In the genomic region with DNA sequence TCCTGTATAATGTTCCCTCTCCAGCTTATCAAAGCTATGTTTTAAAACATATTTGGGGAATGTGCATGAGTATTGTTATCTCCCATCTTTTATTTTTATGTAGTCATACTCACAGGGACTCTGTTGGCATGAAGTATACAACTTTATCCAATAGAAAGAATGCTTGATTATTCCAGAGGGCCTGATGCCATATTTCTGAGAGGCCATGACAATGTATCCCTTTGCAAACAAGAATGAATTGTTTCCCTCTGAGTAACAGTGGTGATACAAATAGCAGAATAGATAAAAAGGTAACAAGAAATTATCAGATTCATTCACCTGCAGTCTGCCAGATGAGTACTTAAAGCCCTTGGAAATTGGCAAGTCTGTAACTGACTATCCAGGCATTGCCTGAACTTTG, we compare ENCODE assay signal across 21 cellular contexts.
A peak's percentile ranks its signal among the peaks of the same experiment; 100 is the strongest.
DNase-seq lines count a peak whose midpoint lies in the region; ATAC-seq, FAIRE-seq and TF ChIP-seq lines count a peak whose summit lies in the region.
"Had no signal": no experiment of that assay in that cellular context is flagged by ENCODE, and none has a peak within 500 bp of the region (broad histone marks: within the 10 kb centered on the region; RNA-seq: fewer than 3 reads in every experiment).

No MANE protein-coding gene starts in this region.

- intact Hi-C loops in PC-3 (cut with micrococcal nuclease) (loop anchor here (5.0 kb wide), 3 partner anchors 118 to 262 kb away; no protein-coding TSS in a partner anchor), testis (cut with DNase I; ENCODE audit: low total_unique reads) (no loop called here)
- intact Hi-C loops in CD4-positive, alpha-beta T cell (cut with DNase I, micrococcal nuclease): no loop called here

- no peaks in the 10 kb centered on the region for H3K36me3 ChIP-seq in PC-3 (ENCODE audit: low read depth, low read length)
- no peaks in the 10 kb centered on the region for H3K36me3 ChIP-seq in testis (ENCODE audit: low read depth, missing control alignments)
- H3K36me3 ChIP-seq: BLaER1 had no signal

- H3K9me3 ChIP-seq in PC-3 (ENCODE audit: low read length) (no peaks in the 10 kb centered on the region), testis (no peaks in the 10 kb centered on the region)
- H3K9me3 ChIP-seq in CD4-positive, alpha-beta T cell (ENCODE audit: control insufficient read depth, low read length): no peaks in the 10 kb centered on the region

- no peak overlapping the region for H3K27ac Mint-ChIP-seq in CD4-positive, alpha-beta T cell
- H3K27ac Mint-ChIP-seq: B cell; CD4-positive, CD25-positive, alpha-beta regulatory T cell; CD8-positive, alpha-beta memory T cell; GM23338; H9 had no signal

- no peaks in the 10 kb centered on the region for H3K79me2 ChIP-seq in PC-3 (ENCODE audit: low read length)

- TF ChIP-seq CTCF in PC-3 (conservative IDR thresholded peaks at IDR 0.05; ENCODE audit: low read depth, low read length) (no peak), fibroblast of the aortic adventitia (IDR thresholded peaks at IDR 0.05; ENCODE audit: insufficient read depth, low read length) (no peak), testis (IDR thresholded peaks at IDR 0.05) (no peak)
- no peak for TF ChIP-seq CTCF in CD4-positive, alpha-beta T cell (IDR thresholded peaks at IDR 0.05)

- H3K27ac ChIP-seq in PC-3 (ENCODE audit: low read length): peak overlapping the region; percentile 41
- H3K27ac ChIP-seq in testis: no peak overlapping the region
- no peak overlapping the region for H3K27ac ChIP-seq in CD4-positive, alpha-beta T cell (ENCODE audit: low read depth, low read length)
- H3K27ac ChIP-seq: BLaER1, C4-2B had no signal

- no peaks in the 10 kb centered on the region for H3F3A ChIP-seq in PC-3 (ENCODE audit: low read length, unreplicated experiment)

- H3K27me3 ChIP-seq in PC-3 (ENCODE audit: low read length): no peaks in the 10 kb centered on the region
- no peaks in the 10 kb centered on the region for H3K27me3 ChIP-seq in testis
- H3K27me3 ChIP-seq in CD4-positive, alpha-beta T cell (ENCODE audit: control insufficient read depth, insufficient read depth, low read length): no peaks in the 10 kb centered on the region
- H3K27me3 ChIP-seq: BLaER1 had no signal

- H3K36me3 Mint-ChIP-seq in CD4-positive, alpha-beta T cell (ENCODE audit: low read depth): no peaks in the 10 kb centered on the region
- H3K36me3 Mint-ChIP-seq: CD4-positive, CD25-positive, alpha-beta regulatory T cell; CD8-positive, alpha-beta memory T cell had no signal

- TF ChIP-seq POLR2A in GM12892 (IDR thresholded peaks at IDR 0.05; ENCODE audit: low read depth, low read length) (no peak), testis (IDR thresholded peaks at IDR 0.05) (no peak)

- peaks cover 12% of the 10 kb centered on the region for H3K27me3 Mint-ChIP-seq in CD4-positive, alpha-beta T cell
- H3K27me3 Mint-ChIP-seq: B cell; CD8-positive, alpha-beta memory T cell had no signal

- POLR2A ChIA-PET in PC-3 (lab: Charles Lee; ENCODE audit: unreplicated experiment): no interaction called here
- POLR2A ChIA-PET in CD4-positive, alpha-beta T cell (lab: Charles Lee): no interaction called here

- H3K4me3 ChIP-seq in PC-3 (ENCODE audit: low read length) (no peak overlapping the region), fibroblast of the aortic adventitia (ENCODE audit: low read depth, low read length) (no peak overlapping the region), testis (no peak overlapping the region)
- H3K4me3 ChIP-seq: BLaER1, GM23338 had no signal

- H3K9me3 Mint-ChIP-seq in CD4-positive, alpha-beta T cell: no peaks in the 10 kb centered on the region
- H3K9me3 Mint-ChIP-seq: CD4-positive, CD25-positive, alpha-beta regulatory T cell; GM23338; H9 had no signal

- H3K4me1 Mint-ChIP-seq in CD4-positive, alpha-beta T cell (ENCODE audit: low read depth): no peaks in the 10 kb centered on the region
- H3K4me1 Mint-ChIP-seq: B cell; CD4-positive, CD25-positive, alpha-beta regulatory T cell; CD8-positive, alpha-beta memory T cell; GM23338 had no signal

- H3K4me1 ChIP-seq in PC-3 (ENCODE audit: insufficient read depth, low read length) (peaks cover 33% of the 10 kb centered on the region), testis (peaks cover 4% of the 10 kb centered on the region)
- H3K4me1 ChIP-seq: BLaER1 had no signal

- no peak overlapping the region for H3K4me3 Mint-ChIP-seq in CD4-positive, alpha-beta T cell
- H3K4me3 Mint-ChIP-seq: B cell; CD4-positive, CD25-positive, alpha-beta regulatory T cell; CD8-positive, alpha-beta memory T cell; GM23338; H9 had no signal

- H4K20me1 ChIP-seq in PC-3 (ENCODE audit: low read length): no peaks in the 10 kb centered on the region
- H4K20me1 ChIP-seq: BLaER1 had no signal

- H3K9ac ChIP-seq in PC-3 (ENCODE audit: low read length): no peak overlapping the region
- H3K9ac ChIP-seq: BLaER1 had no signal

- DNase-seq in GM12892 (ENCODE audit: insufficient read length) (no peak), PC-3 (peak; percentile 54), fibroblast of the aortic adventitia (ENCODE audit: low read depth) (peak; percentile 47), testis (peak; percentile 18), DMS79 (lab: John Stamatoyannopoulos, UW) (no peak)
- no peak for DNase-seq in CD4-positive, alpha-beta T cell
- DNase-seq: CD4-positive, CD25-positive, alpha-beta regulatory T cell; CD8-positive, alpha-beta memory T cell; DMS 273 treated with DMSO at 0.1 percent for 48 hours; DMS79 treated with DMSO at 0.1 percent for 48 hours; GF-D8; H9 had no signal

- H3K4me2 ChIP-seq in PC-3 (ENCODE audit: low read length): no peak overlapping the region
- H3K4me2 ChIP-seq: BLaER1, GM23338 had no signal

- peak; percentile 28 for ATAC-seq in PC-3
- ATAC-seq in GM19452 (IDR thresholded peaks at IDR 0.05; ENCODE audit: unreplicated experiment): no peak
- no peak for ATAC-seq in CD4-positive, alpha-beta T cell (ENCODE audit: poor library complexity)
- ATAC-seq: GM23338, HCT116 had no signal

- no peak overlapping the region for H2AFZ ChIP-seq in PC-3 (ENCODE audit: low read length)
- H2AFZ ChIP-seq: GM23338 had no signal

- CTCF ChIA-PET in PC-3 (lab: Charles Lee): interaction anchor here (0.7 kb wide), 1 partner anchor 447 kb away, joined by 7 read pairs; no protein-coding TSS in a partner anchor
- CTCF ChIA-PET in CD4-positive, alpha-beta T cell (lab: Charles Lee): no interaction called here

- FAIRE-seq in GM12892 (lab: Jason Lieb, UNC): peak; percentile 33
- FAIRE-seq: D721Med, GM12891, GM19239 had no signal

- no peaks in the 10 kb centered on the region for H3K9me2 ChIP-seq in PC-3 (replicated peaks; ENCODE audit: low read length)

- BruUV-seq in PC-3 (replicated peaks; lab: Mats Ljungman, UMichigan): no TSS peak

Comparison
In these comparisons a context has a peak if more than half of its experiments do, and no peak if none do; other contexts are left out.
1. DNase-seq: peak in PC-3 (single experiment), fibroblast of the aortic adventitia (single experiment) and testis (single experiment); none in GM12892 (single experiment), CD4-positive, alpha-beta T cell (0 of 10) and DMS79 (single experiment).